In the genomic region with DNA sequence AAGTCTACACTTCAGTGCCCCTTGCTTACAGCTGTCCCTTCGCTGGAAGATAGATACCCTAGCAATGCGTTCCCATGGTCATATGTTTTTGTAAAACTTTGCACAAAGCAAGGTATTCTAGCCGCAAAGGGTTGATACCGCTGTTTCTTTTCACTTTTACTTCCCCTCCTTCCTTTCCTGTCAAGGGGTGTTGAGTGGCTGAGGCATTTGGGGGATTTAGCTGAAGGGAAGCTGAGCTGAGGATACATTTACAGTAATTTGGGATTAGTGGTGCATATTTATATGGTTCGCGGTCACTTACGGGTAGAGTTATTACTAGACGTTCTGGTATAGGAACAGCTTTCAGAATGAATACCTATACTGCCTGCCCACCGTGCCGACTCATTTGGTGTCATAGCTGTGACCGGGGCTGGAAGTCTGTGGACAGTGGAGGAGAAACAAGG, we compare ENCODE assay signal across 9 cellular contexts.
A peak's percentile ranks its signal among the peaks of the same experiment; 100 is the strongest.
DNase-seq lines count a peak whose midpoint lies in the region; ATAC-seq, FAIRE-seq and TF ChIP-seq lines count a peak whose summit lies in the region.
"Had no signal": no experiment of that assay in that cellular context is flagged by ENCODE, and none has a peak within 500 bp of the region (broad histone marks: within the 10 kb centered on the region; RNA-seq: fewer than 3 reads in every experiment).

No MANE protein-coding gene starts in this region.

- H3K4me3 Mint-ChIP-seq in effector memory CD8-positive, alpha-beta T cell: peak overlapping the region; percentile 42 to 52
- H3K4me3 Mint-ChIP-seq in HFFc6: no peak overlapping the region
- H3K4me3 Mint-ChIP-seq: brain had no signal

- peaks cover 11 to 12% of the 10 kb centered on the region in 2 donors for H3K4me1 Mint-ChIP-seq in effector memory CD8-positive, alpha-beta T cell (ENCODE audit: low read depth in 2 of 2)
- H3K4me1 Mint-ChIP-seq in HFFc6 (ENCODE audit: low read depth): no peaks in the 10 kb centered on the region

- no peaks in the 10 kb centered on the region for H3K36me3 Mint-ChIP-seq in effector memory CD8-positive, alpha-beta T cell (ENCODE audit: insufficient read depth)
- no peaks in the 10 kb centered on the region for H3K36me3 Mint-ChIP-seq in HFFc6 (ENCODE audit: low read depth)
- H3K36me3 Mint-ChIP-seq: brain had no signal

- TF ChIP-seq EP300 in ovary (IDR thresholded peaks at IDR 0.05): no peak

- no peak overlapping the region for H3K27ac ChIP-seq in ovary

- in situ Hi-C loops in HAP-1 (cut with MboI; ENCODE audit: low sequenced_read_pairs): no loop called here

- TF ChIP-seq POLR2A in GM12892 (IDR thresholded peaks at IDR 0.05; ENCODE audit: low read depth, low read length) (no peak), ovary (IDR thresholded peaks at IDR 0.05) (no peak)

- H3K4me3 ChIP-seq in ovary: no peak overlapping the region
- H3K4me3 ChIP-seq in HAP-1: no peak overlapping the region

- H3K9me3 Mint-ChIP-seq in effector memory CD8-positive, alpha-beta T cell: no peaks in the 10 kb centered on the region
- no peaks in the 10 kb centered on the region for H3K9me3 Mint-ChIP-seq in HFFc6

- FAIRE-seq in GM12892 (lab: Jason Lieb, UNC): peak; percentile 98

- peaks cover 0 to 9% of the 10 kb centered on the region in 2 donors for H3K27me3 Mint-ChIP-seq in effector memory CD8-positive, alpha-beta T cell
- peaks cover 22% of the 10 kb centered on the region for H3K27me3 Mint-ChIP-seq in HFFc6 (ENCODE audit: insufficient read depth)

- H3K36me3 ChIP-seq in ovary (no peaks in the 10 kb centered on the region), HAP-1 (replicated peaks) (no peaks in the 10 kb centered on the region)

- H3K27me3 ChIP-seq in ovary (no peaks in the 10 kb centered on the region), HAP-1 (ENCODE audit: low read depth) (no peaks in the 10 kb centered on the region)

- peak; percentile 52 for ATAC-seq in GM19438 (IDR thresholded peaks at IDR 0.05; ENCODE audit: low read depth, unreplicated experiment)
- ATAC-seq in HG03103 (IDR thresholded peaks at IDR 0.05; ENCODE audit: low read depth, unreplicated experiment): peak; percentile 38
- no peak for ATAC-seq in effector memory CD8-positive, alpha-beta T cell (replicated peaks)

- H3K27ac Mint-ChIP-seq in effector memory CD8-positive, alpha-beta T cell: no peak overlapping the region
- H3K27ac Mint-ChIP-seq in HFFc6: no peak overlapping the region

- 81 to 91% (median 87%) methylated on average over 11 of the region's 11 CpGs for WGBS in ovary, 3 donors

- no peaks in the 10 kb centered on the region for H3K4me1 ChIP-seq in ovary (ENCODE audit: insufficient read depth)
- no peaks in the 10 kb centered on the region for H3K4me1 ChIP-seq in HAP-1

- H3K9me3 ChIP-seq in ovary: no peaks in the 10 kb centered on the region
- no peaks in the 10 kb centered on the region for H3K9me3 ChIP-seq in HAP-1

- TF ChIP-seq CTCF in ovary (IDR thresholded peaks at IDR 0.05): no peak
- TF ChIP-seq CTCF in HFFc6 (IDR thresholded peaks at IDR 0.05): no peak

- no peak for DNase-seq in GM12892 (ENCODE audit: insufficient read length)
- no peak for DNase-seq in effector memory CD8-positive, alpha-beta T cell
- no peak for DNase-seq in ovary
- no peak for DNase-seq in NCI-H2196 (lab: John Stamatoyannopoulos, UW; ENCODE audit: unreplicated experiment)
- DNase-seq in HFFc6: no peak
- DNase-seq in HAP-1 (ENCODE audit: low spot score in 2 of 2): no peak

- intact Hi-C loops in ovary (cut with DNase I): no loop called here
